In the genomic region with DNA sequence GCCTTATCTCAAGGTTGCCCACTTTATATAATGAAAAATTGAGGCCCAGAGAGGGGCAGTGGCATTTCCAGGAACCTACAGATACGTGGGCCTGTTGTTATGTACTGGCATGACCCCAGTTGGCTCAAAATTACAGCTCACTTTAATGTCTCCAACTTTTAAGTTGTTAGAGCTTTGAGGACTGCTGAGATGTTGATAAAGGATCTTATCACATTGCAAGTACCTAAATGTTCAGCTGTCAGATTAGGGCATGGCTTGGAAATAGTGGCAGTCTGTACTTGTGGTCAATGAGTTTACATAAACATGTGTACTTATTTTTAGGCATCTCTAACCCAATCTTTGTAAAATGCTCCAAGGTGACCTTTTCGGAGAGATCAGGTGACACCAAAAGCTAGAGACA, we compare ENCODE assay signal across 1 cellular context.
TF ChIP-seq lines count a peak whose summit lies in the region.

No MANE protein-coding gene starts in this region.

TF ChIP-seq in GM23338, 12 proteins besides CTCF, POLR2A, EP300 and RAD21 (continued from another document):
- TF ChIP-seq, protein P1, sequence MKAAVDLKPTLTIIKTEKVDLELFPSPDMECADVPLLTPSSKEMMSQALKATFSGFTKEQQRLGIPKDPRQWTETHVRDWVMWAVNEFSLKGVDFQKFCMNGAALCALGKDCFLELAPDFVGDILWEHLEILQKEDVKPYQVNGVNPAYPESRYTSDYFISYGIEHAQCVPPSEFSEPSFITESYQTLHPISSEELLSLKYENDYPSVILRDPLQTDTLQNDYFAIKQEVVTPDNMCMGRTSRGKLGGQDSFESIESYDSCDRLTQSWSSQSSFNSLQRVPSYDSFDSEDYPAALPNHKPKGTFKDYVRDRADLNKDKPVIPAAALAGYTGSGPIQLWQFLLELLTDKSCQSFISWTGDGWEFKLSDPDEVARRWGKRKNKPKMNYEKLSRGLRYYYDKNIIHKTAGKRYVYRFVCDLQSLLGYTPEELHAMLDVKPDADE (IDR thresholded peaks at IDR 0.05): no peak
- no peak for TF ChIP-seq CREB1 (CRISPR knock-in tag; IDR thresholded peaks at IDR 0.05; ENCODE audit: low read depth)
- no peak for TF ChIP-seq ZNF331 (CRISPR knock-in tag; IDR thresholded peaks at IDR 0.05; ENCODE audit: low read depth)
- TF ChIP-seq STAT1 (IDR thresholded peaks at IDR 0.05; ENCODE audit: unreplicated experiment): no peak
- no peak for TF ChIP-seq JUNB (IDR thresholded peaks at IDR 0.05; ENCODE audit: unreplicated experiment)
- TF ChIP-seq, protein P2, sequence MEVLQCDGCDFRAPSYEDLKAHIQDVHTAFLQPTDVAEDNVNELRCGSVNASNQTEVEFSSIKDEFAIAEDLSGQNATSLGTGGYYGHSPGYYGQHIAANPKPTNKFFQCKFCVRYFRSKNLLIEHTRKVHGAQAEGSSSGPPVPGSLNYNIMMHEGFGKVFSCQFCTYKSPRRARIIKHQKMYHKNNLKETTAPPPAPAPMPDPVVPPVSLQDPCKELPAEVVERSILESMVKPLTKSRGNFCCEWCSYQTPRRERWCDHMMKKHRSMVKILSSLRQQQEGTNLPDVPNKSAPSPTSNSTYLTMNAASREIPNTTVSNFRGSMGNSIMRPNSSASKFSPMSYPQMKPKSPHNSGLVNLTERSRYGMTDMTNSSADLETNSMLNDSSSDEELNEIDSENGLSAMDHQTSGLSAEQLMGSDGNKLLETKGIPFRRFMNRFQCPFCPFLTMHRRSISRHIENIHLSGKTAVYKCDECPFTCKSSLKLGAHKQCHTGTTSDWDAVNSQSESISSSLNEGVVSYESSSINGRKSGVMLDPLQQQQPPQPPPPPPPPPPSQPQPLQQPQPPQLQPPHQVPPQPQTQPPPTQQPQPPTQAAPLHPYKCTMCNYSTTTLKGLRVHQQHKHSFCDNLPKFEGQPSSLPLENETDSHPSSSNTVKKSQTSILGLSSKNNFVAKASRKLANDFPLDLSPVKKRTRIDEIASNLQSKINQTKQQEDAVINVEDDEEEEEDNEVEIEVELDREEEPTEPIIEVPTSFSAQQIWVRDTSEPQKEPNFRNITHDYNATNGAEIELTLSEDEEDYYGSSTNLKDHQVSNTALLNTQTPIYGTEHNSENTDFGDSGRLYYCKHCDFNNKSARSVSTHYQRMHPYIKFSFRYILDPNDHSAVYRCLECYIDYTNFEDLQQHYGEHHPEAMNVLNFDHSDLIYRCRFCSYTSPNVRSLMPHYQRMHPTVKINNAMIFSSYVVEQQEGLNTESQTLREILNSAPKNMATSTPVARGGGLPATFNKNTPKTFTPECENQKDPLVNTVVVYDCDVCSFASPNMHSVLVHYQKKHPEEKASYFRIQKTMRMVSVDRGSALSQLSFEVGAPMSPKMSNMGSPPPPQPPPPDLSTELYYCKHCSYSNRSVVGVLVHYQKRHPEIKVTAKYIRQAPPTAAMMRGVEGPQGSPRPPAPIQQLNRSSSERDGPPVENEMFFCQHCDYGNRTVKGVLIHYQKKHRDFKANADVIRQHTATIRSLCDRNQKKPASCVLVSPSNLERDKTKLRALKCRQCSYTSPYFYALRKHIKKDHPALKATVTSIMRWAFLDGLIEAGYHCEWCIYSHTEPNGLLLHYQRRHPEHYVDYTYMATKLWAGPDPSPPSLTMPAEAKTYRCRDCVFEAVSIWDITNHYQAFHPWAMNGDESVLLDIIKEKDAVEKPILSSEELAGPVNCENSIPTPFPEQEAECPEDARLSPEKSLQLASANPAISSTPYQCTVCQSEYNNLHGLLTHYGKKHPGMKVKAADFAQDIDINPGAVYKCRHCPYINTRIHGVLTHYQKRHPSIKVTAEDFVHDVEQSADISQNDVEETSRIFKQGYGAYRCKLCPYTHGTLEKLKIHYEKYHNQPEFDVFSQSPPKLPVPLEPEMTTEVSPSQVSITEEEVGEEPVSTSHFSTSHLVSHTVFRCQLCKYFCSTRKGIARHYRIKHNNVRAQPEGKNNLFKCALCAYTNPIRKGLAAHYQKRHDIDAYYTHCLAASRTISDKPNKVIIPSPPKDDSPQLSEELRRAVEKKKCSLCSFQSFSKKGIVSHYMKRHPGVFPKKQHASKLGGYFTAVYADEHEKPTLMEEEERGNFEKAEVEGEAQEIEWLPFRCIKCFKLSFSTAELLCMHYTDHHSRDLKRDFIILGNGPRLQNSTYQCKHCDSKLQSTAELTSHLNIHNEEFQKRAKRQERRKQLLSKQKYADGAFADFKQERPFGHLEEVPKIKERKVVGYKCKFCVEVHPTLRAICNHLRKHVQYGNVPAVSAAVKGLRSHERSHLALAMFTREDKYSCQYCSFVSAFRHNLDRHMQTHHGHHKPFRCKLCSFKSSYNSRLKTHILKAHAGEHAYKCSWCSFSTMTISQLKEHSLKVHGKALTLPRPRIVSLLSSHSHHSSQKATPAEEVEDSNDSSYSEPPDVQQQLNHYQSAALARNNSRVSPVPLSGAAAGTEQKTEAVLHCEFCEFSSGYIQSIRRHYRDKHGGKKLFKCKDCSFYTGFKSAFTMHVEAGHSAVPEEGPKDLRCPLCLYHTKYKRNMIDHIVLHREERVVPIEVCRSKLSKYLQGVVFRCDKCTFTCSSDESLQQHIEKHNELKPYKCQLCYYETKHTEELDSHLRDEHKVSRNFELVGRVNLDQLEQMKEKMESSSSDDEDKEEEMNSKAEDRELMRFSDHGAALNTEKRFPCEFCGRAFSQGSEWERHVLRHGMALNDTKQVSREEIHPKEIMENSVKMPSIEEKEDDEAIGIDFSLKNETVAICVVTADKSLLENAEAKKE (CRISPR knock-in tag; IDR thresholded peaks at IDR 0.05): no peak
